8 cellular contexts compared by ENCODE assay signal in the genomic region with DNA sequence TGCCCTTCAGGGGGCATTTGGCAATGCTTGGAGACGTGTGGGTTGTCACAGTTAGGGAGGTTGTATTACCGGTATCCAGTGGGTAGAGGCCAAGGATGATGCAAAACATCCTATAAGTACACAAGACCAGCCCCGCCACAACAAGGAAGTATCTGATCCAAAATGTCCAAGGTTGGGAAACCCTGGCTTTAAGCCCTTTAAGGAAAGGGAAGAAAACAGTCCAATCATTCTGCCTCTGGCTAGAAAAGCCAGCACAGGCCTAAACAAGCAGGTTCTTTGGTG. TPM values are rescaled to one million over a fixed set of nuclear protein-coding genes. Genes with fewer than 3 reads are reported as not detected.
A peak's percentile ranks its signal among the peaks of the same experiment; 100 is the strongest.
DNase-seq lines count a peak whose midpoint lies in the region; ATAC-seq and TF ChIP-seq lines count a peak whose summit lies in the region.

No MANE protein-coding gene starts in this region.

- H3K27ac ChIP-seq in angular gyrus (ENCODE audit: low read depth, low read length) (peak overlapping the region; percentile 100), layer of hippocampus (ENCODE audit: low read depth, low read length) (peak overlapping the region; percentile 100), transverse colon (peak overlapping the region; percentile 99 to 100 (median 100))

- H3K27me3 ChIP-seq in layer of hippocampus (ENCODE audit: control insufficient read depth, insufficient read depth, low read length): no peaks in the 10 kb centered on the region
- no peaks in the 10 kb centered on the region for H3K27me3 ChIP-seq in transverse colon

- no peak for ATAC-seq in HG02588 (IDR thresholded peaks at IDR 0.05; ENCODE audit: unreplicated experiment)

- no peak for TF ChIP-seq EP300 in transverse colon (IDR thresholded peaks at IDR 0.05; ENCODE audit: low read depth)

- H3K36me3 ChIP-seq in transverse colon: no peaks in the 10 kb centered on the region

- peaks cover 57 to 68% (median 62%) of the 10 kb centered on the region in 4 donors for H3K4me1 ChIP-seq in transverse colon

- 23 to 32% methylated on average over 3 of the region's 3 CpGs for WGBS in transverse colon (ENCODE audit: low coverage in 1 of 2), 2 donors

- in situ Hi-C loops in transverse colon (cut with MboI; ENCODE audit: low pct_ligation_motif_present in 1 of 4, low pct_unique_long_range_greater_than_20kb in 1 of 4, low sequenced_read_pairs in 3 of 4): loop anchor here in 1 of 4 donors (10.0 kb wide), 1 partner anchor 45 kb away; no protein-coding TSS in a partner anchor

- H3K9me3 ChIP-seq in transverse colon: no peaks in the 10 kb centered on the region

- no peak for TF ChIP-seq POLR2A in transverse colon (IDR thresholded peaks at IDR 0.05)

- intact Hi-C loops in transverse colon (cut with DNase I; ENCODE audit: low total_unique reads): no loop called here

- no peak overlapping the region for H3K4me3 ChIP-seq in transverse colon

- peak in 1 of 5 experiments; percentile 21 for TF ChIP-seq CTCF in transverse colon (IDR thresholded peaks at IDR 0.05)

- DNase-seq in NOMO-1 (lab: John Stamatoyannopoulos, UW; ENCODE audit: unreplicated experiment in 2 of 2): peak; percentile 16 to 27
- no peak for DNase-seq in NOMO-1 treated with DMSO at 0.1 percent for 48 hours (lab: John Stamatoyannopoulos, UW; ENCODE audit: unreplicated experiment)
- DNase-seq in transverse colon: peak; percentile 53
- no peak for DNase-seq in NCI-H1105 (lab: John Stamatoyannopoulos, UW)
- no peak for DNase-seq in COR-L47 (lab: John Stamatoyannopoulos, UW)

RNA-seq across cellular contexts. Expression of a gene that starts 3.6 kb away (rescaled TPM):
- 10 to 100 TPM; 41.6 to 79.4 (median 60.7) TPM for total RNA-seq in transverse colon

Comparison
In these comparisons a context has a peak if more than half of its experiments do, and no peak if none do; other contexts are left out.
1. DNase-seq: peak in NOMO-1 (2 of 2) and transverse colon (single experiment); none in NOMO-1 treated with DMSO at 0.1 percent for 48 hours (single experiment), NCI-H1105 (single experiment) and COR-L47 (single experiment).
2. Peak in every context shown above with its lines, with median percentiles within 50 percentile points of each other: H3K27ac ChIP-seq.